ENCODE assay signal across 12 cellular contexts in the genomic region with DNA sequence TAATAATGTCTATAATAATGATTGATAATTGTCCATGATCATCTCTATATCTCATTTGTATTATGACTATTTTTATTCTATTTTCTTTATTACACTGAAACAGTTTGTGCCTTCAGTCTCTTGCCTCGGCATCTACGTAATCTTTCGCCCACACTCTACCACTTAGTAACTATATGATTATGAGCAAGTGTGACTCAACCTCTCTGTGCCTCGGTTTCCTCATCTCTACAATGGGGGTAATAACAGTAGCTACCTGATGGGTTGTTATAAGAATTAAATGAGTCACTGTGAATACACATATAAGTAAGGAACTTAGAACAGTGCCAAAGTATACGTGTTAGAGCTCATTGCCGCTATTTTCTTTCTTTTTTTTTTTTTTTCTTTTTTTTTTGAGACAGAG. TPM values are rescaled to one million over a fixed set of nuclear protein-coding genes. Genes with fewer than 3 reads are reported as not detected.
DNase-seq lines count a peak whose midpoint lies in the region; TF ChIP-seq lines count a peak whose summit lies in the region.
"Had no signal": no experiment of that assay in that cellular context is flagged by ENCODE, and none has a peak within 500 bp of the region (broad histone marks: within the 10 kb centered on the region; RNA-seq: fewer than 3 reads in every experiment).

No MANE protein-coding gene starts in this region.

- TF ChIP-seq EP300 in suprapubic skin (IDR thresholded peaks at IDR 0.05), result no peak

- CTCF ChIA-PET in MCF 10A (lab: Yijun Ruan, JAX), result interaction anchor here (0.9 to 5.9 kb wide), 4 partner anchors 26 to 117 kb away, joined by 5 to 124 read pairs (median 11); no protein-coding TSS in a partner anchor
- CTCF ChIA-PET in PC-9 (lab: Charles Lee), result interaction anchor here (0.6 to 0.7 kb wide), 2 partner anchors 8 to 357 kb away, joined by 3 to 6 read pairs; no protein-coding TSS in a partner anchor

- 29 to 40% methylated on average over 6 of the region's 6 CpGs for WGBS in esophagus squamous epithelium, 2 donors
- 65% methylated on average over 6 of the region's 6 CpGs for WGBS in suprapubic skin

- intact Hi-C loops in MCF 10A (cut with micrococcal nuclease) (loop anchor here (5.0 kb wide), 3 partner anchors 250 to 390 kb away; a partner anchor contains a TSS), breast epithelium (cut with DNase I; ENCODE audit: low total_unique reads) (no loop called here), PC-9 (cut with micrococcal nuclease; ENCODE audit: unreplicated experiment) (loop anchor here (2.0 to 10.0 kb wide), 4 partner anchors 167 to 995 kb away; a partner anchor contains a TSS), esophagus squamous epithelium (cut with DNase I) (no loop called here)

- H3K9me2 ChIP-seq in PC-9 (ENCODE audit: insufficient read depth), result no peaks in the 10 kb centered on the region

- H3K27ac ChIP-seq in breast epithelium, result no peak overlapping the region
- H3K27ac ChIP-seq in PC-9, result no peak overlapping the region
- H3K27ac ChIP-seq in esophagus squamous epithelium, result peak overlapping the region in 3 of 4 donors; percentile 80 to 95 (median 89)
- peak overlapping the region; percentile 91 for H3K27ac ChIP-seq in suprapubic skin
- H3K27ac ChIP-seq: ovary had no signal

- H3K9me3 Mint-ChIP-seq in MCF 10A (ENCODE audit: unreplicated experiment), result no peaks in the 10 kb centered on the region

- no peak for TF ChIP-seq POLR2A in breast epithelium (IDR thresholded peaks at IDR 0.05)
- TF ChIP-seq POLR2A in esophagus squamous epithelium (IDR thresholded peaks at IDR 0.05), result no peak
- no peak for TF ChIP-seq POLR2A in suprapubic skin (IDR thresholded peaks at IDR 0.05)

- H3K27me3 ChIP-seq in breast epithelium, result no peaks in the 10 kb centered on the region
- no peaks in the 10 kb centered on the region for H3K27me3 ChIP-seq in PC-9 (ENCODE audit: insufficient read depth, low read depth)
- peaks cover 0 to 32% (median 2%) of the 10 kb centered on the region in 4 donors for H3K27me3 ChIP-seq in esophagus squamous epithelium
- H3K27me3 ChIP-seq in suprapubic skin, result peaks cover 8% of the 10 kb centered on the region

- no peaks in the 10 kb centered on the region for H3K27me3 Mint-ChIP-seq in MCF 10A (ENCODE audit: insufficient read depth, unreplicated experiment)

- peaks cover 31% of the 10 kb centered on the region for H3F3A ChIP-seq in PC-9 (ENCODE audit: insufficient read depth, low read depth)

- peaks cover 11% of the 10 kb centered on the region for H3K4me1 Mint-ChIP-seq in MCF 10A (ENCODE audit: insufficient read depth, unreplicated experiment)

- DNase-seq in MCF 10A (ENCODE audit: unreplicated experiment), result peak; percentile 14
- DNase-seq in breast epithelium (ENCODE audit: low spot score in 2 of 2), result no peak
- no peak for DNase-seq in PC-9
- no peak for DNase-seq in esophagus squamous epithelium (lab: John Stamatoyannopoulos, UW)
- no peak for DNase-seq in suprapubic skin (ENCODE audit: low spot score in 2 of 2)
- DNase-seq in NCI-H510A treated with DMSO at 0.1 percent for 48 hours (lab: John Stamatoyannopoulos, UW), result no peak
- DNase-seq in HCEC 1CT, result no peak
- no peak for DNase-seq in hippocampal formation (lab: John Stamatoyannopoulos, UW)
- DNase-seq: DND-41, SW 1271 had no signal

- POLR2A ChIA-PET in MCF 10A (lab: Yijun Ruan, JAX), result interaction anchor here (0.6 to 1.2 kb wide), 2 partner anchors 11 to 259 kb away, joined by 3 to 4 read pairs; a partner anchor contains a TSS
- POLR2A ChIA-PET in PC-9 (lab: Charles Lee; ENCODE audit: unreplicated experiment), result no interaction called here

- no peak overlapping the region for H2AFZ ChIP-seq in PC-9

- BruUV-seq in MCF 10A (replicated peaks; lab: Mats Ljungman, UMichigan) (no TSS peak), PC-9 (replicated peaks; lab: Mats Ljungman, UMichigan) (no TSS peak)

- no peaks in the 10 kb centered on the region for H3K36me3 Mint-ChIP-seq in MCF 10A (ENCODE audit: insufficient read depth, unreplicated experiment)

- H3K4me3 Mint-ChIP-seq in MCF 10A (ENCODE audit: unreplicated experiment), result no peak overlapping the region

- H3K4me2 ChIP-seq in PC-9, result peak overlapping the region; percentile 81

- H3K4me3 ChIP-seq in breast epithelium (no peak overlapping the region), PC-9 (peak overlapping the region; percentile 55), esophagus squamous epithelium (peak overlapping the region in 1 of 4 donors; percentile 36), suprapubic skin (peak overlapping the region; percentile 42)

- H3K9me3 ChIP-seq in breast epithelium, result no peaks in the 10 kb centered on the region
- no peaks in the 10 kb centered on the region for H3K9me3 ChIP-seq in PC-9 (ENCODE audit: insufficient read depth, low read depth)
- no peaks in the 10 kb centered on the region for H3K9me3 ChIP-seq in esophagus squamous epithelium
- no peaks in the 10 kb centered on the region for H3K9me3 ChIP-seq in suprapubic skin
- H3K9me3 ChIP-seq: ovary had no signal

- H3K27ac Mint-ChIP-seq in MCF 10A (ENCODE audit: low read depth, unreplicated experiment), result no peak overlapping the region

- TF ChIP-seq CTCF in MCF 10A (IDR thresholded peaks at IDR 0.05; ENCODE audit: unreplicated experiment) (no peak), breast epithelium (IDR thresholded peaks at IDR 0.05) (no peak), PC-9 (conservative IDR thresholded peaks at IDR 0.05) (no peak), esophagus squamous epithelium (IDR thresholded peaks at IDR 0.05) (no peak), suprapubic skin (IDR thresholded peaks at IDR 0.05) (no peak)

- H3K79me2 ChIP-seq in PC-9 (ENCODE audit: low read depth), result no peaks in the 10 kb centered on the region

- no peaks in the 10 kb centered on the region for H3K36me3 ChIP-seq in breast epithelium
- no peaks in the 10 kb centered on the region for H3K36me3 ChIP-seq in PC-9 (ENCODE audit: low read depth)
- H3K36me3 ChIP-seq in esophagus squamous epithelium, result no peaks in the 10 kb centered on the region
- H3K36me3 ChIP-seq in suprapubic skin, result no peaks in the 10 kb centered on the region
- H3K36me3 ChIP-seq: ovary had no signal

- H3K4me1 ChIP-seq in breast epithelium (peaks cover 3 to 6% of the 10 kb centered on the region in 2 donors), PC-9 (replicated peaks; ENCODE audit: insufficient read depth) (peaks cover 48% of the 10 kb centered on the region), esophagus squamous epithelium (peaks cover 23 to 58% (median 26%) of the 10 kb centered on the region in 3 donors), suprapubic skin (peaks cover 40% of the 10 kb centered on the region)

- H4K20me1 ChIP-seq in PC-9 (ENCODE audit: insufficient read depth), result no peaks in the 10 kb centered on the region

RNA-seq across cellular contexts. Expression of a gene that starts 3.7 kb away (rescaled TPM):
- not detected in 2 replicates for total RNA-seq in MCF 10A (2022)
- 1 to 10 TPM in 2 of 3 donors, not detected in 1; 1.5 to 3.6 TPM for total RNA-seq in breast epithelium
- total RNA-seq in PC-9 (2021), result not detected in 2 replicates
- 1 to 10 TPM in 1 of 4 donors, under 1 TPM in 2, not detected in 1; 0.56 to 2.1 (median 0.72) TPM for total RNA-seq in esophagus squamous epithelium
- 10 to 100 TPM in 1 of 4 donors, 1 to 10 TPM in 2, under 1 TPM in 1; 0.26 to 10.8 (median 5.5) TPM for total RNA-seq in suprapubic skin

RNA-seq across cellular contexts. Expression of a gene that starts 11.8 kb away (rescaled TPM):
- total RNA-seq in MCF 10A (2022), result 7.5 and 11.1 TPM in 2 replicates
- total RNA-seq in breast epithelium, result 1 to 10 TPM in 2 of 3 donors, under 1 TPM in 1; 0.32 to 3.5 (median 2.6) TPM
- 33.4 and 40.6 TPM in 2 replicates for total RNA-seq in PC-9 (2021)
- 1 to 10 TPM; 2.7 to 5.6 (median 3.6) TPM for total RNA-seq in esophagus squamous epithelium
- 1 to 10 TPM; 1.5 to 4.9 (median 3.7) TPM for total RNA-seq in suprapubic skin

RNA-seq across cellular contexts. Expression of a gene that starts 24.7 kb away (rescaled TPM):
- not detected in 2 replicates for total RNA-seq in MCF 10A (2022)
- total RNA-seq in breast epithelium, result 1 to 10 TPM; 1.4 to 5.9 (median 4.1) TPM
- 0.28 and 0.48 TPM in 2 replicates for total RNA-seq in PC-9 (2021)
- total RNA-seq in esophagus squamous epithelium, result 1 to 10 TPM in 1 of 4 donors, under 1 TPM in 3; 0.15 to 1.9 (median 0.67) TPM
- total RNA-seq in suprapubic skin, result 1 to 10 TPM; 1.6 to 3.1 (median 1.8) TPM
- total RNA-seq: NCI-H460 had no signal

RNA-seq across cellular contexts. Expression of a gene that starts 32.5 kb away (rescaled TPM):
- not detected in 2 replicates for total RNA-seq in MCF 10A (2022)
- 10 to 100 TPM in 1 of 3 donors, 1 to 10 TPM in 2; 2.8 to 15.8 (median 2.9) TPM for total RNA-seq in breast epithelium
- total RNA-seq in PC-9 (2021), result not detected in 2 replicates
- total RNA-seq in esophagus squamous epithelium, result 10 to 100 TPM in 1 of 4 donors, 1 to 10 TPM in 1, under 1 TPM in 2; 0.40 to 10.6 (median 4.0) TPM
- total RNA-seq in suprapubic skin, result 1 to 10 TPM; 1.6 to 3.3 (median 1.7) TPM
- total RNA-seq: NCI-H460 had no signal

RNA-seq across cellular contexts. Expression of a gene that starts 35.1 kb away (rescaled TPM):
- total RNA-seq in MCF 10A (2022) (155 and 209 TPM in 2 replicates), breast epithelium (100 to 1,000 TPM in 1 of 3 donors, 10 to 100 TPM in 2; 18.7 to 154 (median 93.4) TPM), PC-9 (2021) (196 and 301 TPM in 2 replicates), esophagus squamous epithelium (100 to 1,000 TPM in 3 of 4 donors, 10 to 100 TPM in 1; 96.1 to 173 (median 137) TPM), suprapubic skin (100 to 1,000 TPM in 3 of 4 donors, 10 to 100 TPM in 1; 82.2 to 235 (median 219) TPM)

Comparison
In these comparisons a context has a peak if more than half of its experiments do, and no peak if none do; other contexts are left out.
1. intact Hi-C loops: an anchor here in MCF 10A (5.0 kb wide) and PC-9 (2.0 to 10.0 kb wide); none called in breast epithelium and esophagus squamous epithelium.
2. H3K27ac ChIP-seq: peak in esophagus squamous epithelium (3 of 4) and suprapubic skin (single experiment); none in breast epithelium (0 of 2) and PC-9 (single experiment).
3. H3K4me3 ChIP-seq: peak in PC-9 (single experiment) and suprapubic skin (single experiment); none in breast epithelium (0 of 3).